ENCODE assay signal across 8 cellular contexts in the genomic region with DNA sequence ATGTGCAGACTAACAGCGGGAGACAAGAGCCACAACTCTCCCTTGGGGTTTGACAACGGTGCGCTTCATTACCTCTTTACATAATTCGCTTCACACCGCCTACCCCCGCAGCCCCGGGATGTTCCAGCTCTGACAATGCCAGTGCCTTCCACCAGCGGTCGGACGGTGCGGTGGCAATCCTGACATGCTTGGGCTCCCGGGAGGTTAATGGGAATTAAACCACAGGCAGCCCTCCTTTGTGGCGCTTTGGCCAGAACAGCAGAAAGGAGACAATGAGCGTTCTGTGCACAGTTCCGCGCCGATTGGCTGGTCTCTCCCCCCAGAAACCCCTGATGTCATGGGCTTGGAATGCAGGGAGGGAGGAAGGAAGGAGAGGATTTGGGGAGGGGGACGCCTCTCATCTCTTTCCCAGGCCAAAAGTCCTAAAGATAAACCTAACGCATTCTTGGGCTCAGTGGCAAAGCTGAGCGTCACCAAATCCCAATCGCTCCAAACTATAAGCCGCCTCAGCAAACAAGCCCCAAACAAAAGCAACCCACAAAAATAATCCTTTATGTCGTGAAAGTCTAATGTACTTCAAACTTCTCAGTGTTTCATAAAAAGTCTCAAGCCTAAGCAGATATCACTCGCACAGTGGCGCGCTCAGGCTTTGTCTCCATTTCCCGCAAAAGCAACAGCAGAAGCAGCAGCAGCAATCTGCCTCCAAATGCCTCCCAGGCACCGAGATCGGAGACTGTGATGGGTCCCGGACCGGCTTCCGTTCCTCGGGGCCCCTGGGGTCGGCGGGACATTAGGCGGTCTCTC. TPM values are rescaled to one million over a fixed set of nuclear protein-coding genes. Genes with fewer than 3 reads are reported as not detected.
A peak's percentile ranks its signal among the peaks of the same experiment; 100 is the strongest.
DNase-seq lines count a peak whose midpoint lies in the region; ATAC-seq, FAIRE-seq and TF ChIP-seq lines count a peak whose summit lies in the region.

No MANE protein-coding gene starts in this region.

- peak; percentile 32 for DNase-seq in 8988T
- peak; percentile 11 for DNase-seq in GM12892 (ENCODE audit: insufficient read length)
- DNase-seq in SHP77 treated with DMSO at 0.1 percent for 48 hours (lab: John Stamatoyannopoulos, UW), result peak; percentile 15
- DNase-seq in chondrocyte (ENCODE audit: low spot score), result peak; percentile 92
- DNase-seq in iPS-NIHi7 (ENCODE audit: extremely low spot score), result peak; percentile 87
- DNase-seq in sciatic nerve (ENCODE audit: low spot score), result peak; percentile 87

- no peaks in the 10 kb centered on the region for H3K9me3 Mint-ChIP-seq in chondrocyte (ENCODE audit: low read depth)

- H3K36me3 ChIP-seq in HUES48 (ENCODE audit: control insufficient read depth, insufficient read depth, low read length), result peaks cover 20% of the 10 kb centered on the region

- peaks cover 53% of the 10 kb centered on the region for H3K4me1 ChIP-seq in HUES48 (ENCODE audit: control insufficient read depth, insufficient read depth, low read length)

- H3K27me3 Mint-ChIP-seq in chondrocyte (ENCODE audit: low read depth), result no peaks in the 10 kb centered on the region

- no peak for TF ChIP-seq CTCF in chondrocyte (IDR thresholded peaks at IDR 0.05)

- H3K9me3 ChIP-seq in HUES48 (ENCODE audit: control insufficient read depth, insufficient read depth, low read length), result no peaks in the 10 kb centered on the region

- H3K27ac ChIP-seq in HUES48 (ENCODE audit: low read depth, low read length), result peak overlapping the region; percentile 99

- peaks cover 7% of the 10 kb centered on the region for H3K36me3 Mint-ChIP-seq in chondrocyte (ENCODE audit: low read depth)

- peaks cover 72% of the 10 kb centered on the region for H3K4me1 Mint-ChIP-seq in chondrocyte (ENCODE audit: low read depth)

- intact Hi-C loops in sciatic nerve (cut with DNase I), result loop anchor here (10.0 kb wide), 1 partner anchor 61 kb away; no protein-coding TSS in a partner anchor

- FAIRE-seq in GM12892 (lab: Jason Lieb, UNC), result no peak

- peak overlapping the region; percentile 74 for H3K4me3 ChIP-seq in HUES48 (ENCODE audit: low read depth, low read length)

- ATAC-seq in sciatic nerve (peak; percentile 81), HG03457 (IDR thresholded peaks at IDR 0.05; ENCODE audit: unreplicated experiment) (no peak)

- peak overlapping the region; percentile 97 for H3K27ac Mint-ChIP-seq in chondrocyte (ENCODE audit: unreplicated experiment)

- no peaks in the 10 kb centered on the region for H3K27me3 ChIP-seq in HUES48 (ENCODE audit: control insufficient read depth, insufficient read depth, low read length)

- peak overlapping the region; percentile 95 for H3K4me3 Mint-ChIP-seq in chondrocyte (ENCODE audit: unreplicated experiment)

- peak overlapping the region; percentile 91 for H3K9ac ChIP-seq in HUES48 (ENCODE audit: low read depth, low read length)

- TF ChIP-seq POLR2A in GM12892 (IDR thresholded peaks at IDR 0.05; ENCODE audit: low read depth, low read length), result no peak

RNA-seq across cellular contexts. Expression of a gene that starts 1.1 kb away (rescaled TPM):
- polyA plus RNA-seq in GM12892 (2012; ENCODE audit: missing spikeins), result 18.2 TPM
- total RNA-seq in chondrocyte (188 to 250 TPM (median 242 TPM) in 3 replicates), sciatic nerve (419 TPM)

Comparison
In these comparisons a context has a peak if more than half of its experiments do, and no peak if none do; other contexts are left out.
1. DNase-seq: peak in every context shown above with its lines; median percentile 92 in chondrocyte; 87 in iPS-NIHi7; 87 in sciatic nerve; 32 in 8988T; 15 in SHP77 treated with DMSO at 0.1 percent for 48 hours; 11 in GM12892.